12 cellular contexts compared by ENCODE assay signal in genomic region chr10:15253951-15254807, GRCh38.
DNase-seq lines count a peak whose midpoint lies in the region; ATAC-seq and TF ChIP-seq lines count a peak whose summit lies in the region.
"Had no signal": no experiment of that assay in that cellular context is flagged by ENCODE, and none has a peak within 500 bp of the region (broad histone marks: within the 10 kb centered on the region; RNA-seq: fewer than 3 reads in every experiment).

No MANE protein-coding gene starts in this region.

- DNase-seq in activated CD4-positive, alpha-beta T cell treated with anti-CD3 and anti-CD28 coated beads for 36 hours = no peak
- no peak for DNase-seq in activated CD4-positive, alpha-beta T cell treated with anti-CD3 and anti-CD28 coated beads for 4 hours
- peak; percentile 48 for DNase-seq in MM.1S
- DNase-seq in esophagus squamous epithelium (lab: John Stamatoyannopoulos, UW) = no peak

- CTCF ChIA-PET in activated CD4-positive, alpha-beta T cell treated with anti-CD3 and anti-CD28 coated beads for 36 hours (lab: Charles Lee) = interaction anchor here (0.7 to 1.3 kb wide), 2 partner anchors 11 to 120 kb away, joined by 3 read pairs; no protein-coding TSS in a partner anchor

- no peak for TF ChIP-seq POLR2A in esophagus squamous epithelium (IDR thresholded peaks at IDR 0.05)

- no peaks in the 10 kb centered on the region for H3K9me2 ChIP-seq in MM.1S (replicated peaks; ENCODE audit: insufficient read depth, low read length)

- H3K4me1 ChIP-seq in MM.1S (ENCODE audit: low read length) = peaks cover 24% of the 10 kb centered on the region
- peaks cover 0 to 10% (median 0%) of the 10 kb centered on the region in 3 donors for H3K4me1 ChIP-seq in esophagus squamous epithelium
- H3K4me1 ChIP-seq: A549 had no signal

- H3K36me3 Mint-ChIP-seq in activated CD4-positive, alpha-beta T cell treated with anti-CD3 and anti-CD28 coated beads for 36 hours (ENCODE audit: low read depth) = no peaks in the 10 kb centered on the region
- H3K36me3 Mint-ChIP-seq in stimulated activated memory B cell treated with anti-CD40 and anti-IgM and Interleukin-4, amounts not matched to agents 10 μg/mL and 1 μg/mL and 100 μg/mL, for 72 hours = no peaks in the 10 kb centered on the region

- peak overlapping the region; percentile 77 for H3K4me3 Mint-ChIP-seq in activated CD4-positive, alpha-beta T cell treated with anti-CD3 and anti-CD28 coated beads for 36 hours
- peak overlapping the region; percentile 55 for H3K4me3 Mint-ChIP-seq in stimulated activated memory B cell treated with anti-CD40 and anti-IgM and Interleukin-4, amounts not matched to agents 10 μg/mL and 1 μg/mL and 100 μg/mL, for 72 hours

- H3K4me3 ChIP-seq in MM.1S (ENCODE audit: low read length) = peak overlapping the region; percentile 60
- peak overlapping the region; percentile 9 to 56 (median 28) for H3K4me3 ChIP-seq in esophagus squamous epithelium
- H3K4me3 ChIP-seq: A549, K562 had no signal

- 69 to 78% methylated on average over 13 to 16 of the region's 16 CpGs for WGBS in esophagus squamous epithelium, 2 donors

- intact Hi-C loops in activated CD4-positive, alpha-beta T cell treated with anti-CD3 and anti-CD28 coated beads for 36 hours (cut with DNase I, micrococcal nuclease) = loop anchor here in 1 of 2 experiments (5.0 kb wide), 1 partner anchor 118 kb away; the partner anchor contains the start of gene FAM171A1
- intact Hi-C loops in esophagus squamous epithelium (cut with DNase I) = no loop called here

- H3K36me3 ChIP-seq in MM.1S (replicated peaks; ENCODE audit: insufficient read depth, low read length) (no peaks in the 10 kb centered on the region), esophagus squamous epithelium (no peaks in the 10 kb centered on the region)

- no peaks in the 10 kb centered on the region for H4K20me1 ChIP-seq in MM.1S (ENCODE audit: insufficient read depth, low read length)

- H3K9ac ChIP-seq in MM.1S (ENCODE audit: low read length) = peak overlapping the region; percentile 32; the same call in 1 of the 2 replicates

- H3K9me3 Mint-ChIP-seq in activated CD4-positive, alpha-beta T cell treated with anti-CD3 and anti-CD28 coated beads for 36 hours (ENCODE audit: low read depth) = no peaks in the 10 kb centered on the region
- no peaks in the 10 kb centered on the region for H3K9me3 Mint-ChIP-seq in stimulated activated memory B cell treated with anti-CD40 and anti-IgM and Interleukin-4, amounts not matched to agents 10 μg/mL and 1 μg/mL and 100 μg/mL, for 72 hours

- peak; percentile 55 for ATAC-seq in activated CD4-positive, alpha-beta T cell treated with anti-CD3 and anti-CD28 coated beads for 36 hours
- no peak for ATAC-seq in stimulated activated memory B cell treated with anti-CD40 and anti-IgM and Interleukin-4, amounts not matched to agents 10 μg/mL and 1 μg/mL and 100 μg/mL, for 72 hours
- ATAC-seq in HG03520 (IDR thresholded peaks at IDR 0.05; ENCODE audit: unreplicated experiment) (no peak), HG03571 (IDR thresholded peaks at IDR 0.05; ENCODE audit: unreplicated experiment) (no peak), GM19324 (IDR thresholded peaks at IDR 0.05; ENCODE audit: low FRiP score, unreplicated experiment) (no peak)
- ATAC-seq: HCT116, Panc1 had no signal

- H3F3A ChIP-seq in MM.1S (ENCODE audit: insufficient read depth, low read length) = peaks cover 16% of the 10 kb centered on the region

- H3K27me3 ChIP-seq in MM.1S (replicated peaks; ENCODE audit: insufficient read depth, low read length) = no peaks in the 10 kb centered on the region
- H3K27me3 ChIP-seq in esophagus squamous epithelium = no peaks in the 10 kb centered on the region

- H3K27ac ChIP-seq in MM.1S (ENCODE audit: low read length) = peak overlapping the region; percentile 75
- H3K27ac ChIP-seq in esophagus squamous epithelium = no peak overlapping the region
- H3K27ac ChIP-seq: A549 had no signal

- H3K4me1 Mint-ChIP-seq in activated CD4-positive, alpha-beta T cell treated with anti-CD3 and anti-CD28 coated beads for 36 hours = peaks cover 31% of the 10 kb centered on the region
- H3K4me1 Mint-ChIP-seq in stimulated activated memory B cell treated with anti-CD40 and anti-IgM and Interleukin-4, amounts not matched to agents 10 μg/mL and 1 μg/mL and 100 μg/mL, for 72 hours = peaks cover 7% of the 10 kb centered on the region

- H3K9me3 ChIP-seq in MM.1S (replicated peaks; ENCODE audit: insufficient read depth, low read length) = no peaks in the 10 kb centered on the region
- no peaks in the 10 kb centered on the region for H3K9me3 ChIP-seq in esophagus squamous epithelium
- H3K9me3 ChIP-seq: A549 had no signal

- H3K79me2 ChIP-seq in MM.1S (ENCODE audit: low read length) = peaks cover 25% of the 10 kb centered on the region

- TF ChIP-seq CTCF in MM.1S (IDR thresholded peaks at IDR 0.05; ENCODE audit: low read length) (no peak), esophagus squamous epithelium (IDR thresholded peaks at IDR 0.05) (no peak)

- no peaks in the 10 kb centered on the region for H3K27me3 Mint-ChIP-seq in activated CD4-positive, alpha-beta T cell treated with anti-CD3 and anti-CD28 coated beads for 36 hours
- H3K27me3 Mint-ChIP-seq in stimulated activated memory B cell treated with anti-CD40 and anti-IgM and Interleukin-4, amounts not matched to agents 10 μg/mL and 1 μg/mL and 100 μg/mL, for 72 hours = peaks cover 41% of the 10 kb centered on the region

- H2AFZ ChIP-seq in MM.1S (ENCODE audit: low read length) = peak overlapping the region; percentile 64

- peak overlapping the region; percentile 72 for H3K27ac Mint-ChIP-seq in activated CD4-positive, alpha-beta T cell treated with anti-CD3 and anti-CD28 coated beads for 36 hours
- no peak overlapping the region for H3K27ac Mint-ChIP-seq in stimulated activated memory B cell treated with anti-CD40 and anti-IgM and Interleukin-4, amounts not matched to agents 10 μg/mL and 1 μg/mL and 100 μg/mL, for 72 hours

- H3K4me2 ChIP-seq in MM.1S (ENCODE audit: low read depth, low read length) = peak overlapping the region; percentile 79
- H3K4me2 ChIP-seq: A549 had no signal

- POLR2A ChIA-PET in activated CD4-positive, alpha-beta T cell treated with anti-CD3 and anti-CD28 coated beads for 36 hours (lab: Charles Lee) = no interaction called here
